ENCODE assay signal across 30 cellular contexts in the genomic region with DNA sequence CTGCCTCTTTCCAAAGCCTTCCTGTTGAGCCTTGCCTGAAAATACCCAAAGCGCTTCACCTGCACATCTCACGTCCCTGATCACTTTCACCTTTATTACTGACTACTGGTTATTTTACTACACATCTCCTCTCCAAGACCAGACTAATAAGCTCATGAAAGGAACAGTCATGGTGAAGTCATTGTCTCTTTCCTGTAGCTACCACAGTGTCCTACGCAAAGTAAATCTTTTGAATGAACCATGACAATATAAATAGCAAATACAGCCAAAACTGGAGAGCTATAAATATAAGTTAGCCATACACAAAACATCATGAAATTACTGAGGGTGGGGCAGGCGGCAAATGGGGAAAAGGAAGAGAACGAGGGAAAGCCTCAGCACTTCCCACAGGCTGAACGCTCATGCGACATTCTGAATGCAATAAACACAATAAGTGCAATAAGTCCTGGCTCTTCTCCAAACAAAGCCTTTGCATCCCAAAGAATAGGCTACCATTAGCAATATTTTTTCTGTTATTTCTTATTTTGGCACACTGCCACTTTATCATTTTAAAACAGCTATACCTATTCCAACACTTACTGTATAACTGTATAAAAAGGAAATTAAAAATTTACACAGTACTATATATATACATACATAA.
"Had no signal": no experiment of that assay in that cellular context is flagged by ENCODE, and none has a peak within 500 bp of the region (broad histone marks: within the 10 kb centered on the region; RNA-seq: fewer than 3 reads in every experiment).

No MANE protein-coding gene starts in this region.

- H3K9me3 ChIP-seq: adrenal gland, ascending aorta, esophagus squamous epithelium, gastroesophageal sphincter, left ventricle myocardium inferior, sigmoid colon, testis had no signal

- H3K9me3 Mint-ChIP-seq: activated T-cell treated with anti-CD3 and anti-CD28 coated beads, Interleukin-2, amount 50 U/mL, for 4 hours; activated T-helper 2 cell treated with anti-CD3 and anti-CD28 coated beads, Interferon-gamma antibody, Interleukin-2, Interleukin-4, amounts not matched to agents 10 μg/mL and 5 μg/mL and 100 μg/mL, durations not matched to agents 14 hours and 24 hours and 36 hours; effector memory CD8-positive, alpha-beta T cell; mesothelial cell of epicardium; naive thymus-derived CD8-positive, alpha-beta T cell; neural progenitor cell; T-helper 2 cell treated with Interferon-gamma antibody and Interleukin-4, amounts not matched to agents 5 μg/mL and 100 μg/mL, for 36 hours; type B pancreatic cell had no signal

- H3K27me3 ChIP-seq: adrenal gland, ascending aorta, brain microvascular endothelial cell, dorsolateral prefrontal cortex, esophagus squamous epithelium, gastroesophageal sphincter, neural progenitor cell, sigmoid colon, testis had no signal

- H3K9ac ChIP-seq: neural progenitor cell had no signal

- ATAC-seq: activated T-cell treated with anti-CD3 and anti-CD28 coated beads, Interleukin-2, amount 50 U/mL, for 4 hours; gastroesophageal sphincter; naive thymus-derived CD8-positive, alpha-beta T cell had no signal

- H2AFZ ChIP-seq: neural progenitor cell had no signal

- H3K27ac Mint-ChIP-seq: activated naive CD8-positive, alpha-beta T cell; activated T-helper 2 cell treated with anti-CD3 and anti-CD28 coated beads, Interferon-gamma antibody, Interleukin-2, Interleukin-4, amounts not matched to agents 10 μg/mL and 5 μg/mL and 100 μg/mL, durations not matched to agents 14 hours and 24 hours and 36 hours; effector memory CD8-positive, alpha-beta T cell; mesothelial cell of epicardium; naive thymus-derived CD8-positive, alpha-beta T cell; neural progenitor cell; T-helper 2 cell treated with Interferon-gamma antibody and Interleukin-4, amounts not matched to agents 5 μg/mL and 100 μg/mL, for 36 hours; type B pancreatic cell had no signal

- H3K36me3 Mint-ChIP-seq: type B pancreatic cell had no signal

- H3K4me3 Mint-ChIP-seq: activated naive CD8-positive, alpha-beta T cell; activated T-cell treated with anti-CD3 and anti-CD28 coated beads, Interleukin-2, amount 50 U/mL, for 4 hours; effector memory CD8-positive, alpha-beta T cell; mesothelial cell of epicardium; naive thymus-derived CD8-positive, alpha-beta T cell; neural progenitor cell; T-helper 2 cell treated with Interferon-gamma antibody and Interleukin-4, amounts not matched to agents 5 μg/mL and 100 μg/mL, for 36 hours; type B pancreatic cell had no signal

- H3K27ac ChIP-seq: adrenal gland, ascending aorta, brain microvascular endothelial cell, dorsolateral prefrontal cortex, esophagus squamous epithelium, gastroesophageal sphincter, left ventricle myocardium inferior, neural progenitor cell, sigmoid colon, testis had no signal

- H3K36me3 ChIP-seq: brain microvascular endothelial cell, neural progenitor cell had no signal

- DNase-seq: activated CD4-positive, alpha-beta T cell treated with anti-CD3 and anti-CD28 coated beads for 1 hour; activated CD4-positive, alpha-beta T cell treated with anti-CD3 and anti-CD28 coated beads, Interleukin-2, amount 50 U/mL, for 4 hours; activated CD8-positive, alpha-beta memory T cell treated with anti-CD3 and anti-CD28 coated beads, Interleukin-2, amount 50 U/mL, for 48 hours; activated naive CD4-positive, alpha-beta T cell; activated T-cell treated with anti-CD3 and anti-CD28 coated beads, Interleukin-2, amount 50 U/mL, for 4 hours; adrenal gland; brain microvascular endothelial cell; central memory CD4-positive, alpha-beta T cell; dorsolateral prefrontal cortex; effector memory CD8-positive, alpha-beta T cell; esophagus squamous epithelium; head of caudate nucleus; hypothalamus; left ventricle myocardium inferior; mammary epithelial cell; naive thymus-derived CD8-positive, alpha-beta T cell; retina; sigmoid colon; stimulated activated CD4-positive, alpha-beta T cell treated with anti-CD3 and anti-CD28 coated beads, Interleukin-2, amount 100 ng/mL, for 48 hours; stimulated activated CD8-positive, alpha-beta memory T cell treated with anti-CD3 and anti-CD28 coated beads, Interleukin-4, amount 100 ng/mL, for 48 hours; stimulated activated naive CD4-positive, alpha-beta T cell; testis had no signal

- H3K4me1 Mint-ChIP-seq: mesothelial cell of epicardium; naive thymus-derived CD8-positive, alpha-beta T cell; neural progenitor cell had no signal

- H3K4me1 ChIP-seq: adrenal gland, ascending aorta, esophagus squamous epithelium, gastroesophageal sphincter, left ventricle myocardium inferior, neural progenitor cell, sigmoid colon, testis had no signal

- H3K4me3 ChIP-seq: adrenal gland, ascending aorta, dorsolateral prefrontal cortex, esophagus squamous epithelium, gastroesophageal sphincter, left ventricle myocardium inferior, neural progenitor cell, sigmoid colon, testis had no signal

- H3K4me2 ChIP-seq: neural progenitor cell had no signal
